Comparison of ENCODE assay signal across 8 cellular contexts in the genomic region with DNA sequence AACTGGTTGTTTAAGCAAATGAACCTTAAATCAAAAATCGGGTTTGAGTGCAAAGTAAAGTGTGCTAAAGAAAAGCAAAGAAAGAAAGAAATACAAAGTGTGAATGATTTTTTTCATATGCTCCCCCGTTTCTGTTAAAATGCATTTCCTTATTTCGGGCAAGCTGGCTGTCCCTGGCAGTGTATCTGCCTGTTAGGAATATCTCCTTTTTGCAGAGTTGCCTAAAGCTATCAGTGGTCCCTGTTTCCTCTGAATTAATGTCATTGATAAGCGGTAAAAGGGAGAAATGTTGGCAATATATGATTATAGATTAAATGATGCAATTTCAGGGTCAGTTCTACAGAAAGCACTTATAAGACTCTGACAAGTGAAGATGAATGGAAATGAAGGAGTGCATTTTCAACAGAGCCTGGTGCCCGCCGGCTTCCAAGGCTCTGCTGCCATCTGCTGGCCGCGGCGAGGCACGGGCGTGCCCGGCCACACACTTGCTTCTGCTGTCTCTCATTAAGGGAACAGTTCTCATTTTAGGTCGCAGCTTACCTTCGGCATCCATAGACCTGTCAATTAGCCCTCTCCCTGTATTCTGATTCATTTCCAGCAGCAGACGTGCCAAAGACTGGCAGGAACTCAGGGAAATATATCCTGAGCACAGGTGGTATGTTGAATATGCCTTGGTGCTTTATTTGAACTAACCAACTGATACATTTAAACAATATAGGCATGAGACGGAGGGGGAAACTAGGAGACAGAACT.
DNase-seq lines count a peak whose midpoint lies in the region; ATAC-seq and TF ChIP-seq lines count a peak whose summit lies in the region.

No MANE protein-coding gene starts in this region.

- ATAC-seq in GM19455 (IDR thresholded peaks at IDR 0.05; ENCODE audit: unreplicated experiment) (peak; percentile 86), HG03460 (IDR thresholded peaks at IDR 0.05; ENCODE audit: unreplicated experiment) (peak; percentile 94)

- DNase-seq in COLO829 (ENCODE audit: low spot score) (peak; percentile 49), NOMO-1 treated with DMSO at 0.1 percent for 48 hours (lab: John Stamatoyannopoulos, UW; ENCODE audit: unreplicated experiment) (peak; percentile 38), epithelial cell of esophagus (ENCODE audit: low read depth) (peak; percentile 64), myocyte (ENCODE audit: low read depth) (peak; percentile 65)
- DNase-seq in activated CD8-positive, alpha-beta memory T cell treated with anti-CD3 and anti-CD28 coated beads, Interleukin-2, amount 50 U/mL, for 4 hours: peak; percentile 46
- peak; percentile 29 for DNase-seq in stimulated activated naive CD4-positive, alpha-beta T cell treated with Interleukin-2 at 50 U/mL for 16 hours (lab: John Stamatoyannopoulos, UW)

- peak; percentile 98 for TF ChIP-seq CTCF in epithelial cell of esophagus (IDR thresholded peaks at IDR 0.05; ENCODE audit: insufficient read depth, low read depth, low read length, missing control alignments)

- no peak overlapping the region for H3K4me3 ChIP-seq in epithelial cell of esophagus (ENCODE audit: low read length)
